In the genomic region with DNA sequence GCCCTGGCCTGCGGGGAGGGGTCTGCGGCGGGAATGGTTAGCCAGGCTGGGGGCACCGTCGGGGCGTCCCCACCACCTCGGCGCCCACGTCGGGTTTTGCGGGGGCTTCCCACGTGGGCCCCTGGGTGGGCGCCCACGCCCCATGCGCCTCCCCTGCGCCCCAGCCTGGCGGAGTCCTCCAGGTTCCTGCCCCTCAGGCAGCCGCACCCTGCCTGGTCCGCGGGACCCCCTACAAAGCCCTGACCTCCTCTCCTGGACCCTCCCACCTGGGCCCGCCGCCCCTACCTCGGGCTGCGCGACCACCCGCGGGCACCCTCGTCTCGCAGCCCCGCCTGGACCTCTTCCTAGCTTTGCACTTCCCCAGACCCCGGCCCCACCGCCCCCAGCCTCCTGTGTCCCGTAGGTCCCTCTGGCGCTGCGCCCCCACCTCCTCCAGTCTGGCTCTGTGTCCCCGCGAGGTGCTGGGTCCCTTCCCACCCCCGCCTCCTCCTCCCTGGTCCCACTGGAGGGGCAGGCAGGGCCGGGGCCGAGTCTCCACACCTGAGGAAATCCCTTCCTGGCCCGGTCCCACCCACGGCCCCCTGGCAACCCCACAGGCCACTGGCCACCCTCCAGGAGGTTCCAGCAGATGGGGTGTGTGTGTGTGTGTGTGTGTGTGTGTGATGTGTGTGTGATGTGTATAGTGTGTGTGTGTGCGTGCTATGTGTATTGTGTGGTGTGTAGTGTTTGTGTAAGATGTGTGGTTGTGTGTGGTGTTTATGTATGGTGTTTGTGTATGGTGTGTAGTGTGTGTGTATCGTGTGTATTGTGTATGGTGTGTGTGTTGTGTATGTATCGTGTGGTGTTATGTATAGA, we compare ENCODE assay signal across 10 cellular contexts. TPM values are rescaled to one million over a fixed set of nuclear protein-coding genes. Genes with fewer than 3 reads are reported as not detected.
DNase-seq lines count a peak whose midpoint lies in the region; ATAC-seq and TF ChIP-seq lines count a peak whose summit lies in the region.
"Had no signal": no experiment of that assay in that cellular context is flagged by ENCODE, and none has a peak within 500 bp of the region (broad histone marks: within the 10 kb centered on the region; RNA-seq: fewer than 3 reads in every experiment).

No MANE protein-coding gene starts in this region.

- H3K27me3 ChIP-seq in adrenal gland (no peaks in the 10 kb centered on the region), tibial artery (no peaks in the 10 kb centered on the region)

- no peak for TF ChIP-seq CTCF in adrenal gland (IDR thresholded peaks at IDR 0.05)
- TF ChIP-seq CTCF in lower leg skin (IDR thresholded peaks at IDR 0.05): no peak
- no peak for TF ChIP-seq CTCF in tibial artery (IDR thresholded peaks at IDR 0.05)

- H3K4me1 ChIP-seq in adrenal gland (replicated peaks in 1 of 2): peaks cover 31 to 39% of the 10 kb centered on the region in 2 donors
- peaks cover 7 to 32% (median 24%) of the 10 kb centered on the region in 4 donors for H3K4me1 ChIP-seq in tibial artery

- DNase-seq in activated CD4-positive, CD25-positive, alpha-beta regulatory T cell treated with anti-CD3 and anti-CD28 coated beads, Interleukin-2, amount 50 U/mL, for 72 hours: peak; percentile 37
- DNase-seq in adrenal gland: peak in 6 of 7 donors; percentile 32 to 63 (median 50)
- DNase-seq in lower leg skin (ENCODE audit: low spot score in 2 of 2): peak; percentile 27 to 89
- peak; percentile 29 to 71 for DNase-seq in tibial artery
- DNase-seq in NCI-H2107 (lab: John Stamatoyannopoulos, UW): no peak
- DNase-seq in HuH-7.5 (ENCODE audit: low spot score): no peak
- no peak for DNase-seq in AG08396 (ENCODE audit: low spot score)

- TF ChIP-seq POLR2A in adrenal gland (IDR thresholded peaks at IDR 0.05): no peak
- TF ChIP-seq POLR2A in lower leg skin (IDR thresholded peaks at IDR 0.05): no peak

- H3K27ac ChIP-seq in adrenal gland: no peak overlapping the region
- H3K27ac ChIP-seq in tibial artery: peak overlapping the region; percentile 88 to 89

- ATAC-seq in activated CD4-positive, CD25-positive, alpha-beta regulatory T cell treated with anti-CD3 and anti-CD28 coated beads, Interleukin-2, amount 50 U/mL, for 24 hours: no peak

- peak overlapping the region in 1 of 4 donors; percentile 53 for H3K4me3 ChIP-seq in adrenal gland
- no peak overlapping the region for H3K4me3 ChIP-seq in lower leg skin (ENCODE audit: low read depth, poor library complexity, severe bottlenecking)
- peak overlapping the region; percentile 57 to 71 for H3K4me3 ChIP-seq in tibial artery

- intact Hi-C loops in adrenal gland (cut with DNase I) (no loop called here), lower leg skin (cut with DNase I; ENCODE audit: low total_unique reads) (no loop called here), tibial artery (cut with DNase I; ENCODE audit: low total_unique reads) (loop anchor here (5.0 kb wide), 1 partner anchor 40 kb away; no protein-coding TSS in a partner anchor)

- H3K9me3 ChIP-seq in adrenal gland (replicated peaks in 1 of 3) (no peaks in the 10 kb centered on the region), tibial artery (no peaks in the 10 kb centered on the region)

- 52 to 58% (median 53%) methylated on average over 11 to 45 of the region's 45 CpGs for WGBS in adrenal gland, 4 donors
- WGBS in lower leg skin, 2 donors: 42 to 51% methylated on average over 21 to 31 of the region's 45 CpGs

- H3K36me3 ChIP-seq in adrenal gland (replicated peaks in 1 of 2) (no peaks in the 10 kb centered on the region), tibial artery (no peaks in the 10 kb centered on the region)

RNA-seq across cellular contexts. Expression of a gene that starts 11.8 kb away (rescaled TPM):
- 10 to 100 TPM; 40.7 to 99.2 (median 58.7) TPM for total RNA-seq in adrenal gland
- 10 to 100 TPM in 2 of 3 donors, 1 to 10 TPM in 1; 7.2 to 70.0 (median 42.0) TPM for polyA plus RNA-seq in adrenal gland
- 100 to 1,000 TPM; 149 to 181 (median 163) TPM for total RNA-seq in lower leg skin

RNA-seq across cellular contexts. Expression of a gene that starts 40.2 kb away (rescaled TPM):
- not detected for total RNA-seq in adrenal gland
- polyA plus RNA-seq in adrenal gland: not detected
- total RNA-seq in lower leg skin: not detected
- polyA plus RNA-seq: IgD-negative memory B cell, smooth muscle cell had no signal

RNA-seq across cellular contexts. Expression of a gene that starts 54.0 kb away (rescaled TPM):
- total RNA-seq in adrenal gland (10 to 100 TPM; 24.0 to 63.4 (median 47.0) TPM), lower leg skin (10 to 100 TPM in 3 of 4 donors, 1 to 10 TPM in 1; 9.1 to 28.0 (median 18.0) TPM)
- polyA plus RNA-seq in adrenal gland: 10 to 100 TPM; 14.5 to 28.1 (median 23.0) TPM

RNA-seq across cellular contexts. Expression of a gene that starts 54.2 kb away (rescaled TPM):
- 10 to 100 TPM; 16.2 to 33.6 (median 24.9) TPM for total RNA-seq in adrenal gland
- 10 to 100 TPM in 2 of 3 donors, 1 to 10 TPM in 1; 6.4 to 11.6 (median 11.3) TPM for polyA plus RNA-seq in adrenal gland
- 10 to 100 TPM in 3 of 4 donors, 1 to 10 TPM in 1; 7.5 to 25.6 (median 16.1) TPM for total RNA-seq in lower leg skin

Comparison
In these comparisons a context has a peak if more than half of its experiments do, and no peak if none do; other contexts are left out.
1. DNase-seq: peak in activated CD4-positive, CD25-positive, alpha-beta regulatory T cell treated with anti-CD3 and anti-CD28 coated beads, Interleukin-2, amount 50 U/mL, for 72 hours (single experiment), adrenal gland (6 of 7), lower leg skin (2 of 2) and tibial artery (2 of 2); none in NCI-H2107 (single experiment), HuH-7.5 (single experiment) and AG08396 (single experiment).
2. H3K27ac ChIP-seq: peak in tibial artery (2 of 2); none in adrenal gland (0 of 5).